In genomic region chr2:162232027-162232426, GRCh38 we compare ENCODE assay signal across 17 cellular contexts. TPM values are rescaled to one million over a fixed set of nuclear protein-coding genes. Genes with fewer than 3 reads are reported as not detected.
A peak's percentile ranks its signal among the peaks of the same experiment; 100 is the strongest.
DNase-seq lines count a peak whose midpoint lies in the region; ATAC-seq, FAIRE-seq and TF ChIP-seq lines count a peak whose summit lies in the region.
"Had no signal": no experiment of that assay in that cellular context is flagged by ENCODE, and none has a peak within 500 bp of the region (broad histone marks: within the 10 kb centered on the region; RNA-seq: fewer than 3 reads in every experiment).

No MANE protein-coding gene starts in this region.

- H3K4me1 ChIP-seq in IMR-90 (ENCODE audit: control insufficient read depth, insufficient read depth, low read length) = peaks cover 11% of the 10 kb centered on the region
- H3K4me1 ChIP-seq in keratinocyte (ENCODE audit: control insufficient read depth, extremely low read depth, insufficient read depth, low read length) = peaks cover 23% of the 10 kb centered on the region
- H3K4me1 ChIP-seq: A549 had no signal

- H3K4me3 ChIP-seq in IMR-90 (ENCODE audit: insufficient read depth, low read depth, low read length) (no peak overlapping the region), keratinocyte (ENCODE audit: control insufficient read depth in 2 of 3, extremely low read depth in 1 of 3, insufficient read depth in 2 of 3, low read depth in 1 of 3, low read length in 3 of 3) (no peak overlapping the region)
- H3K4me3 ChIP-seq: A549 had no signal

- ATAC-seq in IMR-90 (ENCODE audit: low read depth) = no peak
- ATAC-seq in GM21825 (IDR thresholded peaks at IDR 0.05; ENCODE audit: unreplicated experiment) = no peak
- ATAC-seq: A549; CD8-positive, alpha-beta T cell; HCT116 had no signal

- no peak overlapping the region for H2AK9ac ChIP-seq in IMR-90 (replicated peaks; ENCODE audit: low read depth, low read length, poor library complexity)

- CTCF ChIA-PET in IMR-90 (lab: Yijun Ruan, JAX) = interaction anchor here (1.0 to 1.3 kb wide), 2 partner anchors 11 to 66 kb away, joined by 4 read pairs; no protein-coding TSS in a partner anchor

- TF ChIP-seq CTCF in IMR-90 (conservative IDR thresholded peaks at IDR 0.05; ENCODE audit: low read depth, low read length) = no peak
- no peak for TF ChIP-seq CTCF in chondrocyte (IDR thresholded peaks at IDR 0.05)
- no peak for TF ChIP-seq CTCF in keratinocyte (optimal IDR thresholded peaks at IDR 0.05 in 1 of 3, IDR thresholded peaks at IDR 0.05 in 1 of 3, conservative IDR thresholded peaks at IDR 0.05 in 1 of 3; ENCODE audit: extremely low read depth in 1 of 3, insufficient read depth in 2 of 3, low read length in 3 of 3)

- peak overlapping the region; percentile 24; the same call in 1 of the 2 replicates for H4K91ac ChIP-seq in IMR-90 (ENCODE audit: insufficient read depth, low read depth, low read length)

- H3K4me3 Mint-ChIP-seq in chondrocyte (ENCODE audit: unreplicated experiment) = no peak overlapping the region
- H3K4me3 Mint-ChIP-seq: CD14-positive monocyte; CD8-positive, alpha-beta T cell had no signal

- BruUV-seq in IMR-90 (replicated peaks; lab: Mats Ljungman, UMichigan) = no TSS peak

- in situ Hi-C loops in IMR-90 (cut with MboI; ENCODE audit: low sequenced_read_pairs) (no loop called here), KBM-7 (cut with MboI; ENCODE audit: low pct_unique_long_range_greater_than_20kb, low sequenced_read_pairs) (no loop called here)

- no CpG with 5 or more reads among the region's 2 CpGs for WGBS in IMR-90 (ENCODE audit: extremely low coverage in 2 of 2, insufficient read length in 1 of 2), 2 experiments

- DNase-seq in IMR-90 = no peak
- DNase-seq in chondrocyte (ENCODE audit: low spot score) = no peak
- DNase-seq in keratinocyte (ENCODE audit: low read depth, low spot score) = no peak
- DNase-seq in KBM-7 = no peak
- no peak for DNase-seq in head of caudate nucleus
- no peak for DNase-seq in activated CD4-positive, alpha-beta T cell treated with anti-CD3 and anti-CD28 coated beads, Interleukin-2, amount 50 U/mL, for 48 hours
- DNase-seq: CD8-positive, alpha-beta T cell; DMS153; DMS79 treated with DMSO at 0.1 percent for 48 hours; EL had no signal

- H3K4me1 Mint-ChIP-seq in chondrocyte (ENCODE audit: low read depth) = peaks cover 56% of the 10 kb centered on the region

- H2BK5ac ChIP-seq in IMR-90 (ENCODE audit: low read depth, low read length, poor library complexity, severe bottlenecking) = peak overlapping the region; percentile 85

- H3K27ac Mint-ChIP-seq in chondrocyte (ENCODE audit: unreplicated experiment) = peak overlapping the region; percentile 15
- H3K27ac Mint-ChIP-seq: CD14-positive monocyte; CD8-positive, alpha-beta T cell had no signal

- no peak overlapping the region for H3K27ac ChIP-seq in IMR-90 (ENCODE audit: insufficient read depth, low read length)
- H3K27ac ChIP-seq in keratinocyte (ENCODE audit: control insufficient read depth, insufficient read depth, low read length) = peak overlapping the region; percentile 51
- H3K27ac ChIP-seq: A549 had no signal

- no peak overlapping the region; a peak in 1 of 4 replicates for H4K8ac ChIP-seq in IMR-90 (ENCODE audit: low read depth in 2 of 2, low read length in 2 of 2)

- H3K14ac ChIP-seq in IMR-90 (replicated peaks; ENCODE audit: low read depth, low read length) = 0 out of 2 replicates have a peak overlapping the region, but pooled peaks have one; percentile 48

- H3K18ac ChIP-seq in IMR-90 (ENCODE audit: low read depth, low read length) = peak overlapping the region; percentile 54; the same call in 1 of the 2 replicates

- POLR2A ChIA-PET in IMR-90 (lab: Charles Lee; ENCODE audit: unreplicated experiment) = interaction anchor here (0.6 to 0.9 kb wide), 2 partner anchors 11 to 13 kb away, joined by 3 to 5 read pairs; no protein-coding TSS in a partner anchor

- no peaks in the 10 kb centered on the region for H3K9me3 Mint-ChIP-seq in chondrocyte (ENCODE audit: low read depth)
- H3K9me3 Mint-ChIP-seq: CD8-positive, alpha-beta T cell had no signal

- no peak overlapping the region for H3K4me2 ChIP-seq in IMR-90 (ENCODE audit: low read depth, low read length)
- peak overlapping the region; percentile 18 for H3K4me2 ChIP-seq in keratinocyte (ENCODE audit: control insufficient read depth, extremely low read depth, insufficient read depth, low read depth, low read length)
- H3K4me2 ChIP-seq: A549 had no signal

- H3K9me1 ChIP-seq in IMR-90 (ENCODE audit: insufficient read depth, low read length) (peaks cover 3% of the 10 kb centered on the region), keratinocyte (ENCODE audit: control insufficient read depth, extremely low read depth, insufficient read depth, low read length) (no peaks in the 10 kb centered on the region)

- no peak for TF ChIP-seq RAD21 in IMR-90 (IDR thresholded peaks at IDR 0.05; ENCODE audit: low read length)

- H2AK5ac ChIP-seq in IMR-90 (ENCODE audit: low read depth, low read length) = peak overlapping the region; percentile 59

- H3K79me2 ChIP-seq in keratinocyte (ENCODE audit: control insufficient read depth, insufficient read depth, low read length) = no peaks in the 10 kb centered on the region

- peak overlapping the region; percentile 67 for H3K4ac ChIP-seq in IMR-90 (ENCODE audit: low read depth, low read length)

- H3K23ac ChIP-seq in IMR-90 (ENCODE audit: low read depth, low read length) = no peak overlapping the region

- H4K5ac ChIP-seq in IMR-90 (ENCODE audit: low read depth, low read length) = peak overlapping the region; percentile 78; the same call in 1 of the 2 replicates

- peaks cover 15% of the 10 kb centered on the region for H3K36me3 ChIP-seq in IMR-90 (ENCODE audit: control insufficient read depth, insufficient read depth, low read length)
- H3K36me3 ChIP-seq in keratinocyte (ENCODE audit: control insufficient read depth in 2 of 2, extremely low read depth in 1 of 2, insufficient read depth in 2 of 2, low read length in 2 of 2) = peaks cover 0 to 4% of the 10 kb centered on the region in 2 experiments

- no peak overlapping the region for H3K9ac ChIP-seq in IMR-90 (ENCODE audit: low read depth, low read length)
- H3K9ac ChIP-seq in keratinocyte (ENCODE audit: control insufficient read depth, extremely low read depth, insufficient read depth, low read length) = no peak overlapping the region

- H2AFZ ChIP-seq in IMR-90 (replicated peaks; ENCODE audit: low read length, poor library complexity) = no peak overlapping the region
- H2AFZ ChIP-seq in keratinocyte (ENCODE audit: control insufficient read depth, low read length) = peak overlapping the region; percentile 66

- H3K27me3 ChIP-seq in IMR-90 (ENCODE audit: control insufficient read depth, insufficient read depth, low read length) (no peaks in the 10 kb centered on the region), keratinocyte (ENCODE audit: control insufficient read depth, extremely low read depth, insufficient read depth, low read length) (no peaks in the 10 kb centered on the region)

- TF ChIP-seq POLR2A in IMR-90 (IDR thresholded peaks at IDR 0.05; ENCODE audit: low read depth, low read length) = no peak

- H3K36me3 Mint-ChIP-seq in chondrocyte (ENCODE audit: low read depth) = peaks cover 32% of the 10 kb centered on the region
- H3K36me3 Mint-ChIP-seq: CD14-positive monocyte; CD8-positive, alpha-beta T cell had no signal

- no peaks in the 10 kb centered on the region for H3K27me3 Mint-ChIP-seq in chondrocyte (ENCODE audit: low read depth)

- H2BK120ac ChIP-seq in IMR-90 (ENCODE audit: low read depth, low read length) = peak overlapping the region; percentile 75; the same call in 1 of the 2 replicates

- FAIRE-seq in keratinocyte (lab: Jason Lieb, UNC) = no peak
- FAIRE-seq: A549, D721Med, G401.6, GM12891 had no signal

- no peaks in the 10 kb centered on the region for H4K20me1 ChIP-seq in IMR-90 (ENCODE audit: insufficient read depth, low read length)
- H4K20me1 ChIP-seq in keratinocyte (ENCODE audit: control insufficient read depth, extremely low read depth, insufficient read depth, low read length) = no peaks in the 10 kb centered on the region

- dilution Hi-C loops in IMR-90 (cut with HindIII; ENCODE audit: low sequenced_read_pairs, unreplicated experiment) = no loop called here
- dilution Hi-C loops in keratinocyte (cut with MboI; ENCODE audit: extremely low pct_ligation_motif_present, low sequenced_read_pairs) = no loop called here

- H2BK20ac ChIP-seq in IMR-90 (ENCODE audit: low read depth, low read length) = peak overlapping the region; percentile 67

- H3K56ac ChIP-seq in IMR-90 (ENCODE audit: extremely low read depth, insufficient read depth, low read length) = no peak overlapping the region

- no peak overlapping the region for H2BK15ac ChIP-seq in IMR-90 (ENCODE audit: low read depth, low read length)

- peaks cover 0 to 48% of the 10 kb centered on the region in 2 experiments; a peak in 3 of 4 replicates for H3K79me1 ChIP-seq in IMR-90 (ENCODE audit: low read depth in 1 of 2, low read length in 2 of 2)

- H3K9me3 ChIP-seq in IMR-90 (ENCODE audit: control insufficient read depth, insufficient read depth, low read length) = peaks cover 4% of the 10 kb centered on the region; the same call in 1 of the 2 replicates
- H3K9me3 ChIP-seq in keratinocyte (ENCODE audit: control insufficient read depth, low read depth, low read length) = no peaks in the 10 kb centered on the region
- H3K9me3 ChIP-seq: A549 had no signal

- intact Hi-C loops in IMR-90 (cut with micrococcal nuclease) (no loop called here), head of caudate nucleus (cut with DNase I) (no loop called here)

TF ChIP-seq in IMR-90, 13 proteins besides CTCF, POLR2A, EP300 and RAD21 (continues in another document):
- TF ChIP-seq USF2 (IDR thresholded peaks at IDR 0.05; ENCODE audit: low read depth, low read length) = no peak

RNA-seq across cellular contexts. Expression of gene FAP, which starts 11.2 kb away (rescaled TPM):
- total RNA-seq in IMR-90 (2012; rRNA removed) = 71.0 and 93.9 TPM in 2 replicates
- 74.1 and 95.0 TPM in 2 replicates for polyA plus RNA-seq in IMR-90 (2012; rRNA removed)
- polyA plus RNA-seq in IMR-90 (2012; cell fraction: cytosol; rRNA removed) = 17.0 and 24.2 TPM in 2 replicates
- 33.6 and 384 TPM in 2 replicates for polyA plus RNA-seq in IMR-90 (2012; cell fraction: nucleus; rRNA removed; ENCODE audit: low replicate concordance)
- 163 to 205 TPM (median 171 TPM) in 3 replicates for total RNA-seq in chondrocyte
- polyA plus RNA-seq in keratinocyte = 8.5 to 20.9 TPM (median 12.8 TPM) in 3 replicates
- 31.5 TPM for polyA plus RNA-seq in keratinocyte (2011; ENCODE audit: low read depth)
- 4.5 and 7.9 TPM in 2 replicates for polyA plus RNA-seq in keratinocyte (2011; cell fraction: cytosol; rRNA removed)
- polyA plus RNA-seq in keratinocyte (2011; cell fraction: nucleus; rRNA removed) = 42.0 and 45.7 TPM in 2 replicates
- polyA plus RNA-seq in keratinocyte (2012; ENCODE audit: low replicate concordance) = 7.5 and 8.4 TPM in 2 replicates
- polyA minus RNA-seq in keratinocyte = 2.7 to 17.5 TPM (median 12.1 TPM) in 3 replicates
- polyA minus RNA-seq in keratinocyte (2011; cell fraction: cytosol; rRNA and poly(A)+ RNA removed) = 5.0 TPM
- polyA minus RNA-seq in keratinocyte (2011; cell fraction: nucleus; rRNA and poly(A)+ RNA removed) = 27.1 and 49.1 TPM in 2 replicates
- total RNA-seq: CD8-positive, alpha-beta T cell had no signal
- polyA plus RNA-seq: CD14-positive monocyte had no signal
